20 cellular contexts compared by ENCODE assay signal in the genomic region with DNA sequence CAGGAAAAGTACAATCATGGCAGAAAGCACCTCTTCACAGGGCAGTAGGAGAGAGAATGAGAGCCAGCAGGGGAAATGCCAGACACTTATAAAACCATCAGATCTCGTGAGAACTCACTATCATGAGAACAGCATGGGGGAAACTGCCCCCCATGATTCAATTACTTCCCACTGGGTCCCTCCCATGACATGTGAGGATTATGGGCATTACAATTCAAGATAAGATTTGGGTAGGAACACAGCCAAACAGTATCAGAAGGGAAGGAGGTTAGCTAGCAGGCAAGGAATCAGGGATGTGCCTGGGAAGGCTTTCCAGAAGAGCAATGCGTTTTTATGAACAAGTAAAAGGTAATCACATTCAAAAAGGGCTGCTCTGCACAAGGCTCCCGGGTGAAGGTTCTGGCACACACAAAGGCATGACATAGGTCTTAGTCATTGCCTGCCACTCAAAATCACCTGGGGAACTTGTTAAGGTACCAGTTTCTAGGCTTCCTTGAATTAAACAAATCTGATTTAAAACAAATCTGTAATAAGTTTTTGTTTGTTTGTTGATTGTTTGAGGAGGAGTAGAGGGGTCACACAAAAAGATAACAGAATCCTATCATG. TPM values are rescaled to one million over a fixed set of nuclear protein-coding genes. Genes with fewer than 3 reads are reported as not detected.
"Had no signal": no experiment of that assay in that cellular context is flagged by ENCODE, and none has a peak within 500 bp of the region (broad histone marks: within the 10 kb centered on the region; RNA-seq: fewer than 3 reads in every experiment).

No MANE protein-coding gene starts in this region.

- H3K4me2 ChIP-seq: hepatocyte had no signal

- DNase-seq: activated CD4-positive, alpha-beta T cell treated with anti-CD3 and anti-CD28 coated beads, Interleukin-2, amount 10 ng/mL, durations not matched to agents 24 days and 14 days; activated CD4-positive, CD25-positive, alpha-beta regulatory T cell; activated CD8-positive, alpha-beta T cell treated with anti-CD3 and anti-CD28 coated beads for 36 hours; activated naive CD4-positive, alpha-beta T cell treated with anti-CD3 and anti-CD28 coated beads for 36 hours; activated T-cell treated with anti-CD3 and anti-CD28 coated beads, Interleukin-2, amount 50 U/mL, for 1 hour; cerebellar nuclear complex; effector CD4-positive, alpha-beta T cell; left colon; midbrain; occipital lobe; posterior cingulate gyrus; sigmoid colon; stimulated activated naive B cell treated with anti-CD40 and anti-IgM and Interleukin-4, amounts not matched to agents 10 μg/mL and 1 μg/mL and 100 μg/mL, for 72 hours; T-helper 1 cell; T1000; upper lobe of right lung had no signal

- H3K27ac ChIP-seq: esophagus muscularis mucosa, hepatocyte, sigmoid colon, upper lobe of right lung had no signal

- ATAC-seq: activated CD8-positive, alpha-beta T cell treated with anti-CD3 and anti-CD28 coated beads for 36 hours; left colon; stimulated activated naive B cell treated with anti-CD40 and anti-IgM and Interleukin-4, amounts not matched to agents 10 μg/mL and 1 μg/mL and 100 μg/mL, for 72 hours; upper lobe of right lung had no signal

- H3K4me1 ChIP-seq: esophagus muscularis mucosa, upper lobe of right lung had no signal

- H3K9me3 ChIP-seq: esophagus muscularis mucosa, sigmoid colon, upper lobe of right lung had no signal

- H3K36me3 ChIP-seq: esophagus muscularis mucosa, sigmoid colon, upper lobe of right lung had no signal

- H2AFZ ChIP-seq: hepatocyte had no signal

- H3K27me3 ChIP-seq: esophagus muscularis mucosa, hepatocyte, sigmoid colon, upper lobe of right lung had no signal

- H3K4me3 ChIP-seq: esophagus muscularis mucosa, hepatocyte, lung, sigmoid colon, upper lobe of right lung had no signal

- H3K79me2 ChIP-seq: hepatocyte had no signal

RNA-seq across cellular contexts. Expression of a gene that starts 40.9 kb away (rescaled TPM):
- total RNA-seq: activated CD4-positive, alpha-beta T cell treated with anti-CD3 and anti-CD28 coated beads, Interleukin-2, amount 10 ng/mL, durations not matched to agents 24 days and 14 days; activated CD8-positive, alpha-beta T cell treated with anti-CD3 and anti-CD28 coated beads for 36 hours; activated naive CD4-positive, alpha-beta T cell treated with anti-CD3 and anti-CD28 coated beads for 36 hours; activated T-helper 2 cell treated with anti-CD3 and anti-CD28 coated beads, Interferon-gamma antibody, Interleukin-2, Interleukin-4, amounts not matched to agents 10 μg/mL and 5 μg/mL and 100 μg/mL, durations not matched to agents 14 hours and 24 hours and 36 hours had no signal
